ENCODE assay signal across 10 cellular contexts in the genomic region with DNA sequence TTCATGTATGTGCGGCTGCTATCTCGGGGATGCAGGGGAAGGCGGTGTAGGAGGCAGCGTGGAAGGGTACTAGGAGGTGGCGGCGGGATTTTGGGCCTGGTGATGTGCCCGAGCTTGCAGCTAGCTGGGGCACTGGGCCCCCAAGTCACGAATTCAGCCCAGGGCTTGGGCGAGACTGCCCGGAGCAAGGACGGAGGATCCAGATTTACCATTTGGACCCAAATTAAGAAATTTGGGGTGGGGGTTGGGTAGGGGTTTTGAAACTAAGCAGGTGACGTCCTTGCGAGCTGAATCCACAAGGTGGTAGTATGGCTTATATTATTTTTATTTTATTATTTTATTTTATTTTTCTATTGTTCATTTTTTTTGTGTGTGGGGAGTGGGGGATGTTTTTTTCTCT. TPM values are rescaled to one million over a fixed set of nuclear protein-coding genes. Genes with fewer than 3 reads are reported as not detected.
DNase-seq lines count a peak whose midpoint lies in the region; ATAC-seq and TF ChIP-seq lines count a peak whose summit lies in the region.
"Had no signal": no experiment of that assay in that cellular context is flagged by ENCODE, and none has a peak within 500 bp of the region (broad histone marks: within the 10 kb centered on the region; RNA-seq: fewer than 3 reads in every experiment).

No MANE protein-coding gene starts in this region.

- no peak for ATAC-seq in activated CD4-positive, alpha-beta T cell treated with anti-CD3 and anti-CD28 coated beads for 36 hours
- no peak for ATAC-seq in HG02623 (IDR thresholded peaks at IDR 0.05; ENCODE audit: unreplicated experiment)

- no peaks in the 10 kb centered on the region for H3K79me2 ChIP-seq in parathyroid adenoma

- H3K4me3 ChIP-seq in LNCaP clone FGC (ENCODE audit: low read depth, low read length), result peak overlapping the region; percentile 71
- peak overlapping the region; percentile 40 for H3K4me3 ChIP-seq in effector memory CD4-positive, alpha-beta T cell (ENCODE audit: insufficient read depth, low read depth, low read length, poor library complexity, severe bottlenecking)
- peak overlapping the region; percentile 60 for H3K4me3 ChIP-seq in parathyroid adenoma (ENCODE audit: low read depth, low read length)

- TF ChIP-seq CTCF in LNCaP clone FGC (IDR thresholded peaks at IDR 0.05; ENCODE audit: control insufficient read depth, extremely low read depth, insufficient read depth) (no peak), parathyroid adenoma (IDR thresholded peaks at IDR 0.05) (no peak)

- H3K36me3 ChIP-seq in effector memory CD4-positive, alpha-beta T cell (ENCODE audit: control insufficient read depth, insufficient read depth, low read length), result no peaks in the 10 kb centered on the region
- no peaks in the 10 kb centered on the region for H3K36me3 ChIP-seq in parathyroid adenoma (ENCODE audit: control insufficient read depth, insufficient read depth, low read length)

- H3K27ac Mint-ChIP-seq in activated CD4-positive, alpha-beta T cell treated with anti-CD3 and anti-CD28 coated beads for 36 hours, result peak overlapping the region; percentile 55

- peaks cover 9% of the 10 kb centered on the region for H3K4me1 Mint-ChIP-seq in activated CD4-positive, alpha-beta T cell treated with anti-CD3 and anti-CD28 coated beads for 36 hours

- H3K9me3 ChIP-seq in effector memory CD4-positive, alpha-beta T cell (ENCODE audit: control insufficient read depth, low read length), result no peaks in the 10 kb centered on the region
- no peaks in the 10 kb centered on the region for H3K9me3 ChIP-seq in parathyroid adenoma (ENCODE audit: control insufficient read depth, low read length)

- CTCF ChIA-PET in activated CD4-positive, alpha-beta T cell treated with anti-CD3 and anti-CD28 coated beads for 36 hours (lab: Charles Lee), result interaction anchor here (0.7 kb wide), 1 partner anchor 71 kb away, joined by 3 read pairs; no protein-coding TSS in a partner anchor

- intact Hi-C loops in activated CD4-positive, alpha-beta T cell treated with anti-CD3 and anti-CD28 coated beads for 36 hours (cut with DNase I, micrococcal nuclease), result no loop called here
- intact Hi-C loops in posterior vena cava (cut with DNase I), result no loop called here

- H3K9me3 Mint-ChIP-seq in activated CD4-positive, alpha-beta T cell treated with anti-CD3 and anti-CD28 coated beads for 36 hours (ENCODE audit: low read depth), result no peaks in the 10 kb centered on the region

- H3K9ac ChIP-seq in parathyroid adenoma, result no peak overlapping the region

- H2AFZ ChIP-seq in parathyroid adenoma, result no peak overlapping the region

- H3K4me3 Mint-ChIP-seq in activated CD4-positive, alpha-beta T cell treated with anti-CD3 and anti-CD28 coated beads for 36 hours, result peak overlapping the region; percentile 72

- POLR2A ChIA-PET in activated CD4-positive, alpha-beta T cell treated with anti-CD3 and anti-CD28 coated beads for 36 hours (lab: Charles Lee), result no interaction called here

- H3K4me1 ChIP-seq in effector memory CD4-positive, alpha-beta T cell (ENCODE audit: control insufficient read depth, insufficient read depth, low read length, poor library complexity, severe bottlenecking), result no peaks in the 10 kb centered on the region
- no peaks in the 10 kb centered on the region for H3K4me1 ChIP-seq in parathyroid adenoma

- peak; percentile 10 for DNase-seq in activated CD4-positive, alpha-beta T cell treated with anti-CD3 and anti-CD28 coated beads for 36 hours
- no peak for DNase-seq in activated CD4-positive, alpha-beta T cell treated with anti-CD3 and anti-CD28 coated beads for 1 hour
- DNase-seq in LNCaP clone FGC (ENCODE audit: low read depth) (no peak), NCI-H146 (lab: John Stamatoyannopoulos, UW) (no peak), posterior vena cava (ENCODE audit: low spot score) (no peak)
- no peak for DNase-seq in effector memory CD4-positive, alpha-beta T cell
- DNase-seq: ACHN, KG1 had no signal

- peak overlapping the region; percentile 81 for H3K4me2 ChIP-seq in parathyroid adenoma (ENCODE audit: low read length)

- H3K27me3 ChIP-seq in effector memory CD4-positive, alpha-beta T cell (replicated peaks; ENCODE audit: control insufficient read depth, insufficient read depth, low read length, poor library complexity, severe bottlenecking), result no peaks in the 10 kb centered on the region
- no peaks in the 10 kb centered on the region for H3K27me3 ChIP-seq in parathyroid adenoma (ENCODE audit: control insufficient read depth, insufficient read depth, low read length)

- no peak overlapping the region for H3K27ac ChIP-seq in effector memory CD4-positive, alpha-beta T cell (ENCODE audit: insufficient read depth, low read length, poor library complexity, severe bottlenecking)
- H3K27ac ChIP-seq in parathyroid adenoma, result no peak overlapping the region

- no peaks in the 10 kb centered on the region for H3K36me3 Mint-ChIP-seq in activated CD4-positive, alpha-beta T cell treated with anti-CD3 and anti-CD28 coated beads for 36 hours (ENCODE audit: low read depth)

- H3K27me3 Mint-ChIP-seq in activated CD4-positive, alpha-beta T cell treated with anti-CD3 and anti-CD28 coated beads for 36 hours, result peaks cover 18% of the 10 kb centered on the region

RNA-seq across cellular contexts. Expression of gene NLGN4Y, which starts 1.0 kb away (rescaled TPM):
- total RNA-seq in activated CD4-positive, alpha-beta T cell treated with anti-CD3 and anti-CD28 coated beads for 36 hours, result 1 to 10 TPM; 2.0 to 3.1 TPM
- total RNA-seq in posterior vena cava, result not detected
